In genomic region chr11:133409799-133410198, GRCh38 we compare ENCODE assay signal across 25 cellular contexts.
"Had no signal": no experiment of that assay in that cellular context is flagged by ENCODE, and none has a peak within 500 bp of the region (broad histone marks: within the 10 kb centered on the region; RNA-seq: fewer than 3 reads in every experiment).

No MANE protein-coding gene starts in this region.

- FAIRE-seq: endometrium, frontal cortex, islet of Langerhans, urothelium cell line had no signal

- H3K4me2 ChIP-seq: neural progenitor cell had no signal

- H3K27ac ChIP-seq: coronary artery, left lung, neural progenitor cell, psoas muscle, skin epidermis, spleen, thoracic aorta, tibial nerve, upper lobe of left lung had no signal

- H3K27me3 ChIP-seq: left lung, neural progenitor cell, spleen, tibial nerve, upper lobe of left lung had no signal

- H3K9me3 ChIP-seq: left lung, mucosa of descending colon, psoas muscle, spleen, thoracic aorta, tibial nerve, upper lobe of left lung had no signal

- DNase-seq: dermis blood vessel endothelial cell; effector memory CD4-positive, alpha-beta T cell; erythroblast; left cardiac atrium; left lung; mesenchymal stem cell; mucosa of descending colon; naive B cell; posterior cingulate gyrus; psoas muscle; right cardiac atrium; spleen; stimulated activated CD4-positive, alpha-beta T cell treated with anti-CD3 and anti-CD28 coated beads, Interleukin-2, amount 100 ng/mL, for 48 hours; stimulated activated naive B cell treated with anti-CD40 and anti-IgM and Interleukin-4, amounts not matched to agents 10 μg/mL and 1 μg/mL and 100 μg/mL, for 72 hours; upper lobe of left lung had no signal

- H3K9ac ChIP-seq: neural progenitor cell had no signal

- ATAC-seq: left cardiac atrium; left lung; mucosa of descending colon; natural killer cell treated with Interleukin-12 subunit alpha and Interleukin-12 subunit beta and Interleukin-15 and Interleukin-18, amount 100 ng/mL, for 72 hours; psoas muscle; right cardiac atrium; stimulated activated naive B cell treated with anti-CD40 and anti-IgM and Interleukin-4, amounts not matched to agents 10 μg/mL and 1 μg/mL and 100 μg/mL, for 72 hours had no signal

- H3K4me3 ChIP-seq: coronary artery, left lung, mucosa of descending colon, neural progenitor cell, psoas muscle, skin epidermis, spleen, thoracic aorta, tibial nerve, upper lobe of left lung had no signal

- H3K36me3 ChIP-seq: left lung, neural progenitor cell, spleen, thoracic aorta, tibial nerve, upper lobe of left lung had no signal

- H3K4me1 ChIP-seq: left lung, psoas muscle, spleen, upper lobe of left lung had no signal

- H2AFZ ChIP-seq: neural progenitor cell had no signal
